2 cellular contexts compared by ENCODE assay signal in genomic region chr2:120662046-120662445, GRCh38.
TF ChIP-seq lines count a peak whose summit lies in the region.

No MANE protein-coding gene starts in this region.

TF ChIP-seq in IMR-90, 13 proteins besides CTCF, POLR2A, EP300 and RAD21:
- no peak for TF ChIP-seq FOS (IDR thresholded peaks at IDR 0.05; ENCODE audit: low read depth, low read length)
- no peak for TF ChIP-seq RFX5 (IDR thresholded peaks at IDR 0.05; ENCODE audit: low read depth, low read length)
- no peak for TF ChIP-seq NFE2L2 (IDR thresholded peaks at IDR 0.05; ENCODE audit: low read depth, low read length)
- no peak for TF ChIP-seq ELK1 (IDR thresholded peaks at IDR 0.05; ENCODE audit: borderline replicate concordance, low read depth, low read length)
- TF ChIP-seq CEBPB (IDR thresholded peaks at IDR 0.05; ENCODE audit: low read depth, low read length) = no peak
- TF ChIP-seq MAFK (IDR thresholded peaks at IDR 0.05; ENCODE audit: low read depth, low read length) = no peak
- TF ChIP-seq SMC3 (IDR thresholded peaks at IDR 0.05; ENCODE audit: low read depth, low read length) = no peak
- no peak for TF ChIP-seq BHLHE40 (IDR thresholded peaks at IDR 0.05; ENCODE audit: low read depth, low read length)
TF ChIP-seq in IMR-90: peak in this region for 0.

TF ChIP-seq in H1, 55 proteins besides CTCF, POLR2A, EP300 and RAD21:
- TF ChIP-seq SIX5 (IDR thresholded peaks at IDR 0.05; ENCODE audit: low read depth, low read length) (no peak), EZH2 (IDR thresholded peaks at IDR 0.05; ENCODE audit: low read depth, low read length, severe bottlenecking) (no peak), MAX (IDR thresholded peaks at IDR 0.05) (no peak), JUND (IDR thresholded peaks at IDR 0.05; ENCODE audit: low read length) (no peak), ATF2 (IDR thresholded peaks at IDR 0.05; ENCODE audit: low read length) (no peak), SAP30 (IDR thresholded peaks at IDR 0.05; ENCODE audit: insufficient read depth, insufficient replicate concordance, low read length) (no peak), GABPA (IDR thresholded peaks at IDR 0.05; ENCODE audit: borderline replicate concordance, insufficient read depth, low read length) (no peak), SP4 (IDR thresholded peaks at IDR 0.05; ENCODE audit: low read length) (no peak), TCF12 (IDR thresholded peaks at IDR 0.05; ENCODE audit: low read depth, low read length) (no peak), BCL11A (IDR thresholded peaks at IDR 0.05; ENCODE audit: low read depth in 2 of 2, low read length in 2 of 2) (no peak), BRCA1 (IDR thresholded peaks at IDR 0.05; ENCODE audit: low read depth, low read length) (no peak), HDAC6 (IDR thresholded peaks at IDR 0.05; ENCODE audit: low read depth, low read length) (no peak), SIRT6 (IDR thresholded peaks at IDR 0.05; ENCODE audit: low read length) (no peak), SP1 (IDR thresholded peaks at IDR 0.05; ENCODE audit: low read depth, low read length) (no peak), TEAD4 (IDR thresholded peaks at IDR 0.05; ENCODE audit: low read depth, low read length) (no peak), CHD1 (IDR thresholded peaks at IDR 0.05; ENCODE audit: low read depth, low read length) (no peak), TAF7 (optimal IDR thresholded peaks at IDR 0.05; ENCODE audit: borderline replicate concordance, low read depth, low read length) (no peak), RFX5 (IDR thresholded peaks at IDR 0.05; ENCODE audit: borderline replicate concordance, low read depth, low read length) (no peak)
